8 cellular contexts compared by ENCODE assay signal in the genomic region with DNA sequence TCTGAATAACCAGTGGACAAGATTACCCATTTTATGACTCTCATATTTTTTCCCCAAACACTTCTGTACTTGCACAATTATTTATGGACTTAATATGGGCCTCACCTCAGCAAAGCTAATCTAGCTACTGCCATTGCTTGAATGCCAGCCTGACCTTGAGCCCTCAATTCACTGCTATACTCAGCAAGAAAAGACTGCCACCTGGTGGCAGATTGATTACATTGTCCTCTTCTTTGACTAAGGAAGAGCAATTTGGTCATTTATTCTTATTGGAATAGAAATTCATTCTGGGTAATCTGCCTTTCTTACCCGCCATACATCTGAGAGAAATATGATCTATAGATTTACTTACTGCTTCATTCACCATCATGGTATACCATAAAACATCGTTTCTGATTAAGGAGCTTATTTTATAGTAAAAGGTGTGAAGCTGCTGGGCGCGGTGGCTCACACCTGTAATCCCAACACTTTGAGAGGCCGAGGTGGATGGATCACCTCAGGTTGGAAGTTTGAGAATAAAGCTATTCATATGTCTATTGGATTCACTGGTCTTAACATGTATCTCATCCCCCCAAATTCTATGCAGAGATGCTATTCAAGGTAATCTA. TPM values are rescaled to one million over a fixed set of nuclear protein-coding genes. Genes with fewer than 3 reads are reported as not detected.
A peak's percentile ranks its signal among the peaks of the same experiment; 100 is the strongest.
DNase-seq lines count a peak whose midpoint lies in the region; ATAC-seq and TF ChIP-seq lines count a peak whose summit lies in the region.

No MANE protein-coding gene starts in this region.

- TF ChIP-seq POLR2A in breast epithelium (IDR thresholded peaks at IDR 0.05), result no peak

- no peak overlapping the region for H3K4me3 ChIP-seq in breast epithelium

- DNase-seq in Right ventricle myocardium inferior (ENCODE audit: missing footprints), result no peak
- no peak for DNase-seq in cardiac septum (ENCODE audit: low spot score)
- DNase-seq in NCI-H2029 (lab: John Stamatoyannopoulos, UW), result peak; percentile 90
- peak; percentile 37 for DNase-seq in T1000 (lab: John Stamatoyannopoulos, UW)
- DNase-seq in breast epithelium (ENCODE audit: low spot score in 2 of 2), result peak in 1 of 2 donors; percentile 64
- peak; percentile 78 for DNase-seq in iris pigment epithelial cell (ENCODE audit: low read depth)
- DNase-seq in stimulated activated CD4-positive, alpha-beta T cell treated with anti-CD3 and anti-CD28 coated beads, Interleukin-1b, Interleukin-23, amount 100 ng/mL, for 48 hours, result peak; percentile 62

- no peak overlapping the region for H3K27ac ChIP-seq in breast epithelium

- H3K27me3 ChIP-seq in breast epithelium, result no peaks in the 10 kb centered on the region

- TF ChIP-seq CTCF in breast epithelium (IDR thresholded peaks at IDR 0.05), result peak; percentile 31 to 92 (median 86)

- no peaks in the 10 kb centered on the region for H3K36me3 ChIP-seq in breast epithelium

- intact Hi-C loops in Right ventricle myocardium inferior (cut with DNase I), result loop anchor here (1.0 kb wide), 1 partner anchor 135 kb away; no protein-coding TSS in a partner anchor
- intact Hi-C loops in cardiac septum (cut with DNase I), result loop anchor here (1.0 to 2.0 kb wide), 2 partner anchors 33 to 135 kb away; a partner anchor contains a TSS
- intact Hi-C loops in breast epithelium (cut with DNase I; ENCODE audit: low total_unique reads), result loop anchor here (10.0 kb wide), 1 partner anchor 129 kb away; no protein-coding TSS in a partner anchor

- no peaks in the 10 kb centered on the region for H3K9me3 ChIP-seq in breast epithelium

- peak; percentile 85 for ATAC-seq in Right ventricle myocardium inferior
- peak; percentile 71 for ATAC-seq in HG02870 (IDR thresholded peaks at IDR 0.05; ENCODE audit: unreplicated experiment)

- H3K4me1 ChIP-seq in breast epithelium, result no peaks in the 10 kb centered on the region

RNA-seq across cellular contexts. Expression of a gene that starts 32.9 kb away (rescaled TPM):
- total RNA-seq in Right ventricle myocardium inferior, result 6.7 TPM
- total RNA-seq in cardiac septum, result 7.5 TPM
- total RNA-seq in breast epithelium, result 10 to 100 TPM; 12.1 to 14.7 (median 14.4) TPM

Comparison
In these comparisons a context has a peak if more than half of its experiments do, and no peak if none do; other contexts are left out.
1. DNase-seq: peak in NCI-H2029 (single experiment), T1000 (single experiment), iris pigment epithelial cell (single experiment) and stimulated activated CD4-positive, alpha-beta T cell treated with anti-CD3 and anti-CD28 coated beads, Interleukin-1b, Interleukin-23, amount 100 ng/mL, for 48 hours (single experiment); none in Right ventricle myocardium inferior (single experiment) and cardiac septum (single experiment).